ENCODE assay signal across 8 cellular contexts in genomic region chr3:129627350-129628168, GRCh38. TPM values are rescaled to one million over a fixed set of nuclear protein-coding genes. Genes with fewer than 3 reads are reported as not detected.
DNase-seq lines count a peak whose midpoint lies in the region; ATAC-seq and TF ChIP-seq lines count a peak whose summit lies in the region.

No MANE protein-coding gene starts in this region.

- no peaks in the 10 kb centered on the region for H3K79me2 ChIP-seq in DND-41 (ENCODE audit: insufficient read depth, low read length)

- no peaks in the 10 kb centered on the region for H3K36me3 Mint-ChIP-seq in progenitor cell of endocrine pancreas (ENCODE audit: insufficient read depth)

- H3K36me3 ChIP-seq in DND-41 (ENCODE audit: insufficient read depth, low read length) (no peaks in the 10 kb centered on the region), H7 (replicated peaks; ENCODE audit: control insufficient read depth, insufficient read depth, low read length) (no peaks in the 10 kb centered on the region), ascending aorta (no peaks in the 10 kb centered on the region)

- intact Hi-C loops in ascending aorta (cut with DNase I) = loop anchor here (1.0 to 5.0 kb wide), 6 partner anchors 31 to 310 kb away; partner anchors contain the start of gene IFT122
- intact Hi-C loops in right cardiac atrium (cut with DNase I) = loop anchor here in 3 of 4 donors (5.0 to 10.0 kb wide), 3 partner anchors 133 to 305 kb away; no protein-coding TSS in a partner anchor

- peak overlapping the region; percentile 84 for H3K4me3 Mint-ChIP-seq in progenitor cell of endocrine pancreas (ENCODE audit: low read depth)

- ATAC-seq in DND-41 (ENCODE audit: insufficient read depth, low read depth) = peak; percentile 50
- ATAC-seq in right cardiac atrium = peak; percentile 39 to 47
- no peak for ATAC-seq in GM18505 (IDR thresholded peaks at IDR 0.05; ENCODE audit: unreplicated experiment)

- H3K4me1 ChIP-seq in DND-41 (ENCODE audit: insufficient read depth, low read length) (peaks cover 4% of the 10 kb centered on the region), ascending aorta (peaks cover 3 to 42% of the 10 kb centered on the region in 2 donors), right cardiac atrium (ENCODE audit: control insufficient read depth, insufficient read depth, low read length) (peaks cover 21% of the 10 kb centered on the region)

- no peak overlapping the region for H3K4me3 ChIP-seq in DND-41 (ENCODE audit: low read depth in 1 of 2, low read length in 2 of 2)
- peak overlapping the region; percentile 74 for H3K4me3 ChIP-seq in H7 (ENCODE audit: insufficient read depth, low read depth, low read length)
- H3K4me3 ChIP-seq in ascending aorta = peak overlapping the region; percentile 71 to 75
- peak overlapping the region; percentile 48 for H3K4me3 ChIP-seq in right cardiac atrium (ENCODE audit: low read length)

- no peaks in the 10 kb centered on the region for H3K27me3 ChIP-seq in DND-41 (ENCODE audit: insufficient read depth, low read length, poor library complexity)
- no peaks in the 10 kb centered on the region for H3K27me3 ChIP-seq in H7 (ENCODE audit: control insufficient read depth, insufficient read depth, low read length)
- no peaks in the 10 kb centered on the region for H3K27me3 ChIP-seq in ascending aorta
- H3K27me3 ChIP-seq in right cardiac atrium (ENCODE audit: control insufficient read depth, insufficient read depth) = no peaks in the 10 kb centered on the region

- DNase-seq in DND-41 (peak; percentile 36), H7 (peak; percentile 95), NCI-H1105 treated with DMSO at 0.1 percent for 48 hours (lab: John Stamatoyannopoulos, UW) (peak; percentile 89), SW480 (ENCODE audit: low spot score) (peak; percentile 75), ascending aorta (ENCODE audit: low spot score in 2 of 2) (peak in 1 of 2 donors; percentile 89), right cardiac atrium (peak; percentile 82 to 88 (median 88)), progenitor cell of endocrine pancreas (ENCODE audit: low spot score, unreplicated experiment) (peak; percentile 54)

- no peaks in the 10 kb centered on the region for H3K9me3 ChIP-seq in DND-41 (ENCODE audit: insufficient read depth, low read length, severe bottlenecking)
- no peaks in the 10 kb centered on the region for H3K9me3 ChIP-seq in ascending aorta
- H3K9me3 ChIP-seq in right cardiac atrium (ENCODE audit: control insufficient read depth, low read length) = no peaks in the 10 kb centered on the region

- no peaks in the 10 kb centered on the region for H4K20me1 ChIP-seq in DND-41 (ENCODE audit: insufficient read depth, low read length)

- H3K27ac ChIP-seq in DND-41 (ENCODE audit: low read length) (no peak overlapping the region), ascending aorta (peak overlapping the region; percentile 99 to 100), right cardiac atrium (ENCODE audit: low read length) (peak overlapping the region; percentile 97)

- no peak overlapping the region for H3K4me2 ChIP-seq in DND-41 (ENCODE audit: insufficient read depth, low read length)

- no peak for TF ChIP-seq POLR2A in GM18505 (IDR thresholded peaks at IDR 0.05; ENCODE audit: borderline replicate concordance, extremely low read depth, insufficient read depth, insufficient read length)

- TF ChIP-seq CTCF in DND-41 (IDR thresholded peaks at IDR 0.05; ENCODE audit: borderline replicate concordance, extremely low read depth, low read length, poor library complexity, severe bottlenecking) (peak; percentile 72), ascending aorta (IDR thresholded peaks at IDR 0.05) (peak; percentile 59 to 83 (median 78)), progenitor cell of endocrine pancreas (IDR thresholded peaks at IDR 0.05; ENCODE audit: unreplicated experiment) (peak; percentile 86)

- no peaks in the 10 kb centered on the region for H3K9me3 Mint-ChIP-seq in progenitor cell of endocrine pancreas (ENCODE audit: low read depth)

- H3K4me1 Mint-ChIP-seq in progenitor cell of endocrine pancreas (ENCODE audit: low read depth) = peaks cover 18% of the 10 kb centered on the region

- no peaks in the 10 kb centered on the region for H3K27me3 Mint-ChIP-seq in progenitor cell of endocrine pancreas

- H3K27ac Mint-ChIP-seq in progenitor cell of endocrine pancreas = peak overlapping the region; percentile 98

- no peak overlapping the region for H2AFZ ChIP-seq in DND-41 (ENCODE audit: low read depth, low read length)

- H3K9ac ChIP-seq in DND-41 (ENCODE audit: low read depth, low read length) = no peak overlapping the region

- WGBS in right cardiac atrium = under 1% methylated on average over 38 of the region's 38 CpGs

RNA-seq across cellular contexts. Expression of gene PLXND1, which starts 21.1 kb away (rescaled TPM):
- 59.0 and 70.4 TPM in 2 replicates for total RNA-seq in H7 (2014; rRNA removed; shearing (Covaris generic))
- total RNA-seq in ascending aorta (407 TPM), right cardiac atrium (100 to 1,000 TPM in 1 of 4 donors, 10 to 100 TPM in 3; 75.4 to 102 (median 84.1) TPM), progenitor cell of endocrine pancreas (17.6 and 18.0 TPM in 2 replicates)
- 89.4 TPM for polyA plus RNA-seq in right cardiac atrium

Comparison
In these comparisons a context has a peak if more than half of its experiments do, and no peak if none do; other contexts are left out.
1. H3K4me3 ChIP-seq: peak in H7 (single experiment), ascending aorta (2 of 2) and right cardiac atrium (single experiment); none in DND-41 (0 of 2).
2. Peak in every context shown above with its lines, with median percentiles within 50 percentile points of each other: CTCF ChIP-seq.